ENCODE assay signal across 8 cellular contexts in the genomic region with DNA sequence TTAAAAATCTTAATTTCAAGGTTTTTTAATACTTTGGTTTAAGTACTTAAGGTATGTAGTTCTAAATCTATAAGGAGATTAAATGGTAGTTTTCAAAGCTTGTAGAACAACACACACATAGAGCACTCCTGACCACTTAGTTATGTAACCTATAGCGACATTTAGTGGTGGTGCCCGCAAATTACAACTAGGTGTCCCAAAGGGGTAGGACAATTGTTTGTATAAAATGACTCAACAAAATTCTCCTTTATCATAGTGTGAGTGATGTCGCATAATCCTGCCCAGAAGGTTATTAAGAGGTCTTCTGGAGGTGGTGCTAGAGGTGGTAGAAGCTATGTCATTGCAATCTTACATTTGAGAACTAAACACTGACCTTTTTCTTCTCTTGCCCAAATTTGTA.
A peak's percentile ranks its signal among the peaks of the same experiment; 100 is the strongest.
DNase-seq lines count a peak whose midpoint lies in the region; ATAC-seq and TF ChIP-seq lines count a peak whose summit lies in the region.

No MANE protein-coding gene starts in this region.

- no peaks in the 10 kb centered on the region for H3K9me3 ChIP-seq in AG04450 (ENCODE audit: control insufficient read depth, insufficient read depth, low read length)

- H3K4me1 Mint-ChIP-seq in WTC11, result peaks cover 8% of the 10 kb centered on the region; the same call in 1 of the 2 replicates
- no peaks in the 10 kb centered on the region for H3K4me1 Mint-ChIP-seq in central memory CD8-positive, alpha-beta T cell

- no peaks in the 10 kb centered on the region for H3K36me3 Mint-ChIP-seq in WTC11
- no peaks in the 10 kb centered on the region for H3K36me3 Mint-ChIP-seq in central memory CD8-positive, alpha-beta T cell (ENCODE audit: insufficient read depth)

- H3K36me3 ChIP-seq in kidney epithelial cell (ENCODE audit: control insufficient read depth, insufficient read depth, low read length), result no peaks in the 10 kb centered on the region

- no peak overlapping the region for H3K27ac Mint-ChIP-seq in WTC11
- H3K27ac Mint-ChIP-seq in central memory CD8-positive, alpha-beta T cell (ENCODE audit: low read depth), result no peak overlapping the region

- POLR2A ChIA-PET in AG04450 (lab: Yijun Ruan, JAX) (no interaction called here), WTC11 (lab: Charles Lee) (no interaction called here)

- DNase-seq in AG04450 (ENCODE audit: low read depth, low spot score), result no peak
- peak; percentile 55 for DNase-seq in NCI-H2171 treated with DMSO at 0.1 percent for 48 hours (lab: John Stamatoyannopoulos, UW)
- peak; percentile 79 for DNase-seq in WTC11 (ENCODE audit: low spot score)
- peak; percentile 60 for DNase-seq in central memory CD8-positive, alpha-beta T cell (ENCODE audit: low spot score in 2 of 2)
- DNase-seq in kidney epithelial cell (ENCODE audit: low read depth), result peak; percentile 48
- peak; percentile 70 for DNase-seq in stimulated activated CD4-positive, alpha-beta T cell treated with anti-CD3 and anti-CD28 coated beads, Interleukin-2, amount 100 ng/mL, for 4 hours (ENCODE audit: low read depth)

- CTCF ChIA-PET in AG04450 (lab: Charles Lee), result interaction anchor here (0.8 to 3.4 kb wide), 5 partner anchors 8 to 444 kb away, joined by 3 to 37 read pairs (median 4); no protein-coding TSS in a partner anchor
- CTCF ChIA-PET in WTC11 (lab: Charles Lee), result interaction anchor here (0.5 to 2.8 kb wide), 14 partner anchors 16 to 440 kb away, joined by 3 to 28 read pairs (median 4); a partner anchor contains a TSS

- ATAC-seq in GM18861 (IDR thresholded peaks at IDR 0.05; ENCODE audit: unreplicated experiment) (peak; percentile 91), HG03175 (IDR thresholded peaks at IDR 0.05; ENCODE audit: unreplicated experiment) (peak; percentile 87), WTC11 (peak; percentile 94)
- ATAC-seq in central memory CD8-positive, alpha-beta T cell (replicated peaks; ENCODE audit: extremely low read depth, poor library complexity, severe bottlenecking), result peak; percentile 80

- H3K4me3 Mint-ChIP-seq in WTC11, result no peak overlapping the region
- H3K4me3 Mint-ChIP-seq in central memory CD8-positive, alpha-beta T cell, result no peak overlapping the region

- H3K4me3 ChIP-seq in AG04450 (ENCODE audit: low read depth, low read length), result no peak overlapping the region
- no peak overlapping the region for H3K4me3 ChIP-seq in kidney epithelial cell (ENCODE audit: low read depth, low read length)

- no peaks in the 10 kb centered on the region for H3K9me3 Mint-ChIP-seq in WTC11
- H3K9me3 Mint-ChIP-seq in central memory CD8-positive, alpha-beta T cell, result no peaks in the 10 kb centered on the region

- H3K27me3 Mint-ChIP-seq in WTC11 (ENCODE audit: low read depth), result no peaks in the 10 kb centered on the region
- no peaks in the 10 kb centered on the region for H3K27me3 Mint-ChIP-seq in central memory CD8-positive, alpha-beta T cell

- peak; percentile 50 for TF ChIP-seq CTCF in AG04450 (IDR thresholded peaks at IDR 0.05; ENCODE audit: low read depth, low read length)
- TF ChIP-seq CTCF in WTC11 (IDR thresholded peaks at IDR 0.05), result peak; percentile 64
- TF ChIP-seq CTCF in kidney epithelial cell (IDR thresholded peaks at IDR 0.05; ENCODE audit: insufficient read depth, low read length, poor library complexity, severe bottlenecking), result peak; percentile 67

- H3K27me3 ChIP-seq in AG04450 (ENCODE audit: control insufficient read depth, insufficient read depth, low read length), result no peaks in the 10 kb centered on the region
- no peaks in the 10 kb centered on the region for H3K27me3 ChIP-seq in kidney epithelial cell (ENCODE audit: control insufficient read depth, insufficient read depth, low read length)

- H3K27ac ChIP-seq in AG04450 (ENCODE audit: low read depth, low read length), result no peak overlapping the region

TF ChIP-seq in WTC11, 78 proteins besides CTCF, POLR2A, EP300 and RAD21:
- TF ChIP-seq CREM (CRISPR knock-in tag; IDR thresholded peaks at IDR 0.05) (no peak), ZNF423 (CRISPR knock-in tag; IDR thresholded peaks at IDR 0.05) (no peak), ZNF219 (CRISPR knock-in tag; IDR thresholded peaks at IDR 0.05; ENCODE audit: borderline replicate concordance) (no peak), ZNF396 (CRISPR knock-in tag; IDR thresholded peaks at IDR 0.05; ENCODE audit: borderline replicate concordance) (no peak), TEAD1 (CRISPR knock-in tag; IDR thresholded peaks at IDR 0.05) (no peak), RELA (CRISPR knock-in tag; IDR thresholded peaks at IDR 0.05; ENCODE audit: borderline replicate concordance) (no peak), GTF2I (CRISPR knock-in tag; conservative IDR thresholded peaks at IDR 0.05) (no peak), EMX1 (CRISPR knock-in tag; IDR thresholded peaks at IDR 0.05) (no peak), NFE2L1 (CRISPR knock-in tag; IDR thresholded peaks at IDR 0.05) (no peak), SOX15 (CRISPR knock-in tag; IDR thresholded peaks at IDR 0.05) (no peak), KAT7 (CRISPR knock-in tag; IDR thresholded peaks at IDR 0.05; ENCODE audit: borderline replicate concordance) (no peak), MXD4 (CRISPR knock-in tag; IDR thresholded peaks at IDR 0.05; ENCODE audit: borderline replicate concordance) (no peak)
- TF ChIP-seq, protein P1, sequence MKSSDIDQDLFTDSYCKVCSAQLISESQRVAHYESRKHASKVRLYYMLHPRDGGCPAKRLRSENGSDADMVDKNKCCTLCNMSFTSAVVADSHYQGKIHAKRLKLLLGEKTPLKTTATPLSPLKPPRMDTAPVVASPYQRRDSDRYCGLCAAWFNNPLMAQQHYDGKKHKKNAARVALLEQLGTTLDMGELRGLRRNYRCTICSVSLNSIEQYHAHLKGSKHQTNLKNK (CRISPR knock-in tag; IDR thresholded peaks at IDR 0.05), result no peak
- TF ChIP-seq, protein P2, sequence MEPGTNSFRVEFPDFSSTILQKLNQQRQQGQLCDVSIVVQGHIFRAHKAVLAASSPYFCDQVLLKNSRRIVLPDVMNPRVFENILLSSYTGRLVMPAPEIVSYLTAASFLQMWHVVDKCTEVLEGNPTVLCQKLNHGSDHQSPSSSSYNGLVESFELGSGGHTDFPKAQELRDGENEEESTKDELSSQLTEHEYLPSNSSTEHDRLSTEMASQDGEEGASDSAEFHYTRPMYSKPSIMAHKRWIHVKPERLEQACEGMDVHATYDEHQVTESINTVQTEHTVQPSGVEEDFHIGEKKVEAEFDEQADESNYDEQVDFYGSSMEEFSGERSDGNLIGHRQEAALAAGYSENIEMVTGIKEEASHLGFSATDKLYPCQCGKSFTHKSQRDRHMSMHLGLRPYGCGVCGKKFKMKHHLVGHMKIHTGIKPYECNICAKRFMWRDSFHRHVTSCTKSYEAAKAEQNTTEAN (CRISPR knock-in tag; IDR thresholded peaks at IDR 0.05), result no peak
- TF ChIP-seq, protein P3, sequence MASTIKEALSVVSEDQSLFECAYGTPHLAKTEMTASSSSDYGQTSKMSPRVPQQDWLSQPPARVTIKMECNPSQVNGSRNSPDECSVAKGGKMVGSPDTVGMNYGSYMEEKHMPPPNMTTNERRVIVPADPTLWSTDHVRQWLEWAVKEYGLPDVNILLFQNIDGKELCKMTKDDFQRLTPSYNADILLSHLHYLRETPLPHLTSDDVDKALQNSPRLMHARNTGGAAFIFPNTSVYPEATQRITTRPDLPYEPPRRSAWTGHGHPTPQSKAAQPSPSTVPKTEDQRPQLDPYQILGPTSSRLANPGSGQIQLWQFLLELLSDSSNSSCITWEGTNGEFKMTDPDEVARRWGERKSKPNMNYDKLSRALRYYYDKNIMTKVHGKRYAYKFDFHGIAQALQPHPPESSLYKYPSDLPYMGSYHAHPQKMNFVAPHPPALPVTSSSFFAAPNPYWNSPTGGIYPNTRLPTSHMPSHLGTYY (CRISPR knock-in tag; IDR thresholded peaks at IDR 0.05), result no peak
- TF ChIP-seq, protein P4, sequence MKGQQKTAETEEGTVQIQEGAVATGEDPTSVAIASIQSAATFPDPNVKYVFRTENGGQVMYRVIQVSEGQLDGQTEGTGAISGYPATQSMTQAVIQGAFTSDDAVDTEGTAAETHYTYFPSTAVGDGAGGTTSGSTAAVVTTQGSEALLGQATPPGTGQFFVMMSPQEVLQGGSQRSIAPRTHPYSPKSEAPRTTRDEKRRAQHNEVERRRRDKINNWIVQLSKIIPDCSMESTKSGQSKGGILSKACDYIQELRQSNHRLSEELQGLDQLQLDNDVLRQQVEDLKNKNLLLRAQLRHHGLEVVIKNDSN (CRISPR knock-in tag; IDR thresholded peaks at IDR 0.05), result no peak
- TF ChIP-seq, protein P5, sequence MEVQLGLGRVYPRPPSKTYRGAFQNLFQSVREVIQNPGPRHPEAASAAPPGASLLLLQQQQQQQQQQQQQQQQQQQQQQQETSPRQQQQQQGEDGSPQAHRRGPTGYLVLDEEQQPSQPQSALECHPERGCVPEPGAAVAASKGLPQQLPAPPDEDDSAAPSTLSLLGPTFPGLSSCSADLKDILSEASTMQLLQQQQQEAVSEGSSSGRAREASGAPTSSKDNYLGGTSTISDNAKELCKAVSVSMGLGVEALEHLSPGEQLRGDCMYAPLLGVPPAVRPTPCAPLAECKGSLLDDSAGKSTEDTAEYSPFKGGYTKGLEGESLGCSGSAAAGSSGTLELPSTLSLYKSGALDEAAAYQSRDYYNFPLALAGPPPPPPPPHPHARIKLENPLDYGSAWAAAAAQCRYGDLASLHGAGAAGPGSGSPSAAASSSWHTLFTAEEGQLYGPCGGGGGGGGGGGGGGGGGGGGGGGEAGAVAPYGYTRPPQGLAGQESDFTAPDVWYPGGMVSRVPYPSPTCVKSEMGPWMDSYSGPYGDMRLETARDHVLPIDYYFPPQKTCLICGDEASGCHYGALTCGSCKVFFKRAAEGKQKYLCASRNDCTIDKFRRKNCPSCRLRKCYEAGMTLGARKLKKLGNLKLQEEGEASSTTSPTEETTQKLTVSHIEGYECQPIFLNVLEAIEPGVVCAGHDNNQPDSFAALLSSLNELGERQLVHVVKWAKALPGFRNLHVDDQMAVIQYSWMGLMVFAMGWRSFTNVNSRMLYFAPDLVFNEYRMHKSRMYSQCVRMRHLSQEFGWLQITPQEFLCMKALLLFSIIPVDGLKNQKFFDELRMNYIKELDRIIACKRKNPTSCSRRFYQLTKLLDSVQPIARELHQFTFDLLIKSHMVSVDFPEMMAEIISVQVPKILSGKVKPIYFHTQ (CRISPR knock-in tag; IDR thresholded peaks at IDR 0.05), result no peak
TF ChIP-seq in WTC11: peak in this region for 0.
